ENCODE assay signal across 24 cellular contexts in the genomic region with DNA sequence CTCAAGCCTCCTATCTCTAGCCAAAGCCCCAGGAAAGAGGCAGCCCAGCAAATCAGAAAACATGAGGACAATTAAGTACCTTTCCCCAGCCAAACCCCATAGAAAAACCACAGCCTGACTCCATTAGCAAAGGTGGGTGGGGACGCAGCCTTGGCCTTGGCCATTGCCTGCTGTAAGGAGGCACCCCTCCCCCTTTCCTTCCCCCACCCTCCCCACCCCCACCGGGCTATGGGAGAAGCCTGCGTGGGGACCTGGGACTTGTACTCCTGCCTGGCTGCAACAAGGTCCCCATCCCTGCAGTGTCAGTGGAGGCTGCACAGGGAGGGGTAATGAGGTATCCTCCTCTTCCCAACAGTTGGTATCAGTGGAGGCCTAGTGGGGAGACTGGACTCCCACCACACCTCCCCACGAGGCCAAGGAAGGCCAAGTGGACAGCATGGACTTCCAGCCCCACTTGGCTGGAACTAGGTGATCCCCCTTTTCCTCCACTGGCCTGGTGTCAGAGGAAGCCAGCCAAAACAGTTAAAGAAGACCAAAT. TPM values are rescaled to one million over a fixed set of nuclear protein-coding genes. Genes with fewer than 3 reads are reported as not detected.
"Had no signal": no experiment of that assay in that cellular context is flagged by ENCODE, and none has a peak within 500 bp of the region (broad histone marks: within the 10 kb centered on the region; RNA-seq: fewer than 3 reads in every experiment).

No MANE protein-coding gene starts in this region.

- H3K4me1 ChIP-seq: breast epithelium, heart left ventricle, lower lobe of right lung, parathyroid adenoma, tibial nerve had no signal

- H3K79me2 ChIP-seq: parathyroid adenoma had no signal

- H3K27ac ChIP-seq: breast epithelium, coronary artery, epithelial cell of prostate, heart left ventricle, lower lobe of right lung, parathyroid adenoma, tibial nerve had no signal

- H3K9me3 ChIP-seq: breast epithelium, heart left ventricle, lower lobe of right lung, tibial nerve had no signal

- ATAC-seq: activated CD4-positive, alpha-beta T cell treated with anti-CD3 and anti-CD28 coated beads for 36 hours; heart left ventricle; left colon; lower lobe of right lung; sciatic nerve; stimulated activated effector memory CD8-positive, alpha-beta T cell treated with anti-CD3 and anti-CD28 coated beads, Interleukin-12 subunit alpha, Interleukin-12 subunit beta, amount 100 ng/mL, for 72 hours; stimulated activated naive CD8-positive, alpha-beta T cell treated with anti-CD3 and anti-CD28 coated beads, Interleukin-15, amount 100 ng/mL, for 72 hours; WTC11 had no signal

- H3K36me3 ChIP-seq: breast epithelium, heart left ventricle, lower lobe of right lung, tibial nerve had no signal

- DNase-seq: activated CD4-positive, alpha-beta memory T cell treated with anti-CD3 and anti-CD28 coated beads for 36 hours; activated CD4-positive, alpha-beta T cell treated with anti-CD3 and anti-CD28 coated beads for 36 hours; activated naive CD4-positive, alpha-beta T cell treated with Interleukin-2 at 50 U/mL for 16 hours; activated naive CD8-positive, alpha-beta T cell treated with anti-CD3 and anti-CD28 coated beads, Interleukin-2, amount 10 ng/mL, durations not matched to agents 7 days and 5 days; activated T-cell treated with anti-CD3 and anti-CD28 coated beads, Interleukin-2, amount 50 U/mL, for 48 hours; amniotic stem cell; heart left ventricle; left colon; lower lobe of right lung; midbrain; nephron progenitor cell; small intestine; stimulated activated CD4-positive, alpha-beta T cell treated with anti-CD3 and anti-CD28 coated beads, Interleukin-2, amount 100 ng/mL, for 24 hours; stimulated activated naive CD8-positive, alpha-beta T cell treated with anti-CD3 and anti-CD28 coated beads, Interleukin-15, amount 100 ng/mL, for 72 hours; T1000 had no signal

- H3K4me3 ChIP-seq: breast epithelium, coronary artery, heart left ventricle, lower lobe of right lung, tibial nerve had no signal

- H2AFZ ChIP-seq: parathyroid adenoma had no signal

- H3K9ac ChIP-seq: parathyroid adenoma had no signal

RNA-seq across cellular contexts. Expression of gene PRR23E, which starts 20.5 kb away (rescaled TPM):
- total RNA-seq: activated CD4-positive, alpha-beta memory T cell treated with anti-CD3 and anti-CD28 coated beads for 36 hours; activated CD4-positive, alpha-beta T cell treated with anti-CD3 and anti-CD28 coated beads for 36 hours; activated naive CD8-positive, alpha-beta T cell treated with anti-CD3 and anti-CD28 coated beads, Interleukin-2, amount 10 ng/mL, durations not matched to agents 7 days and 5 days; breast epithelium; fibroblast of villous mesenchyme; heart left ventricle; left colon; lower lobe of right lung; sciatic nerve; tibial nerve; WTC11 had no signal
